Comparison of ENCODE assay signal across 1 cellular context in genomic region chr15:98714906-98715305, GRCh38.
TF ChIP-seq lines count a peak whose summit lies in the region.

No MANE protein-coding gene starts in this region.

TF ChIP-seq in GM23338, 12 proteins besides CTCF, POLR2A, EP300 and RAD21 (continued from another document):
- TF ChIP-seq, protein P1, sequence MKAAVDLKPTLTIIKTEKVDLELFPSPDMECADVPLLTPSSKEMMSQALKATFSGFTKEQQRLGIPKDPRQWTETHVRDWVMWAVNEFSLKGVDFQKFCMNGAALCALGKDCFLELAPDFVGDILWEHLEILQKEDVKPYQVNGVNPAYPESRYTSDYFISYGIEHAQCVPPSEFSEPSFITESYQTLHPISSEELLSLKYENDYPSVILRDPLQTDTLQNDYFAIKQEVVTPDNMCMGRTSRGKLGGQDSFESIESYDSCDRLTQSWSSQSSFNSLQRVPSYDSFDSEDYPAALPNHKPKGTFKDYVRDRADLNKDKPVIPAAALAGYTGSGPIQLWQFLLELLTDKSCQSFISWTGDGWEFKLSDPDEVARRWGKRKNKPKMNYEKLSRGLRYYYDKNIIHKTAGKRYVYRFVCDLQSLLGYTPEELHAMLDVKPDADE (IDR thresholded peaks at IDR 0.05) = no peak
- TF ChIP-seq, protein P2, sequence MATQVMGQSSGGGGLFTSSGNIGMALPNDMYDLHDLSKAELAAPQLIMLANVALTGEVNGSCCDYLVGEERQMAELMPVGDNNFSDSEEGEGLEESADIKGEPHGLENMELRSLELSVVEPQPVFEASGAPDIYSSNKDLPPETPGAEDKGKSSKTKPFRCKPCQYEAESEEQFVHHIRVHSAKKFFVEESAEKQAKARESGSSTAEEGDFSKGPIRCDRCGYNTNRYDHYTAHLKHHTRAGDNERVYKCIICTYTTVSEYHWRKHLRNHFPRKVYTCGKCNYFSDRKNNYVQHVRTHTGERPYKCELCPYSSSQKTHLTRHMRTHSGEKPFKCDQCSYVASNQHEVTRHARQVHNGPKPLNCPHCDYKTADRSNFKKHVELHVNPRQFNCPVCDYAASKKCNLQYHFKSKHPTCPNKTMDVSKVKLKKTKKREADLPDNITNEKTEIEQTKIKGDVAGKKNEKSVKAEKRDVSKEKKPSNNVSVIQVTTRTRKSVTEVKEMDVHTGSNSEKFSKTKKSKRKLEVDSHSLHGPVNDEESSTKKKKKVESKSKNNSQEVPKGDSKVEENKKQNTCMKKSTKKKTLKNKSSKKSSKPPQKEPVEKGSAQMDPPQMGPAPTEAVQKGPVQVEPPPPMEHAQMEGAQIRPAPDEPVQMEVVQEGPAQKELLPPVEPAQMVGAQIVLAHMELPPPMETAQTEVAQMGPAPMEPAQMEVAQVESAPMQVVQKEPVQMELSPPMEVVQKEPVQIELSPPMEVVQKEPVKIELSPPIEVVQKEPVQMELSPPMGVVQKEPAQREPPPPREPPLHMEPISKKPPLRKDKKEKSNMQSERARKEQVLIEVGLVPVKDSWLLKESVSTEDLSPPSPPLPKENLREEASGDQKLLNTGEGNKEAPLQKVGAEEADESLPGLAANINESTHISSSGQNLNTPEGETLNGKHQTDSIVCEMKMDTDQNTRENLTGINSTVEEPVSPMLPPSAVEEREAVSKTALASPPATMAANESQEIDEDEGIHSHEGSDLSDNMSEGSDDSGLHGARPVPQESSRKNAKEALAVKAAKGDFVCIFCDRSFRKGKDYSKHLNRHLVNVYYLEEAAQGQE (IDR thresholded peaks at IDR 0.05; ENCODE audit: unreplicated experiment) = no peak
- no peak for TF ChIP-seq ZNF331 (CRISPR knock-in tag; IDR thresholded peaks at IDR 0.05; ENCODE audit: low read depth)
- no peak for TF ChIP-seq CREB1 (CRISPR knock-in tag; IDR thresholded peaks at IDR 0.05; ENCODE audit: low read depth)
TF ChIP-seq in GM23338: peak in this region for 0.
